25 cellular contexts compared by ENCODE assay signal in genomic region chr6:19603716-19604115, GRCh38.
"Had no signal": no experiment of that assay in that cellular context is flagged by ENCODE, and none has a peak within 500 bp of the region (broad histone marks: within the 10 kb centered on the region; RNA-seq: fewer than 3 reads in every experiment).

No MANE protein-coding gene starts in this region.

- ATAC-seq: activated CD4-positive, CD25-positive, alpha-beta regulatory T cell treated with anti-CD3 and anti-CD28 coated beads, Interleukin-2, amount 50 U/mL, for 24 hours; activated naive CD4-positive, alpha-beta T cell treated with anti-CD3 and anti-CD28 coated beads, Interleukin-2, amount 50 U/mL, for 72 hours; activated T-helper 17 cell treated with anti-CD3 and anti-CD28 coated beads, Interleukin-2, amount 50 U/mL, for 72 hours had no signal

- DNase-seq: activated CD4-positive, alpha-beta T cell treated with anti-CD3 and anti-CD28 coated beads, Interleukin-2, amount 50 U/mL, for 1 hour; activated CD8-positive, alpha-beta memory T cell treated with anti-CD3 and anti-CD28 coated beads, Interleukin-2, amount 50 U/mL, for 4 hours; activated T-cell treated with anti-CD3 and anti-CD28 coated beads, Interleukin-2, amount 50 U/mL, for 24 hours; brain microvascular endothelial cell; central memory CD4-positive, alpha-beta T cell; kidney glomerular epithelial cell; mesenchymal stem cell; naive B cell; occipital lobe; posterior cingulate gyrus; SK-N-SH; spleen; stimulated activated CD4-positive, alpha-beta T cell treated with anti-CD3 and anti-CD28 coated beads, Interleukin-4, amount 100 ng/mL, for 1 hour; stimulated activated naive CD4-positive, alpha-beta T cell; T-helper 2 cell; upper lobe of left lung had no signal

- H3K36me3 ChIP-seq: ascending aorta, brain microvascular endothelial cell, esophagus muscularis mucosa, spleen, thoracic aorta, upper lobe of left lung had no signal

- H3K4me1 ChIP-seq: ascending aorta, spleen, upper lobe of left lung had no signal

- H3K27ac ChIP-seq: ascending aorta, brain microvascular endothelial cell, coronary artery, esophagus muscularis mucosa, hepatocyte, spleen, thoracic aorta, upper lobe of left lung, VCaP had no signal

- H3K4me3 ChIP-seq: ascending aorta, coronary artery, esophagus muscularis mucosa, hepatocyte, spleen, thoracic aorta, upper lobe of left lung had no signal

- H3K9ac ChIP-seq: SK-N-SH had no signal

- H3K27me3 ChIP-seq: ascending aorta, brain microvascular endothelial cell, esophagus muscularis mucosa, hepatocyte, spleen, upper lobe of left lung had no signal

- H3K9me3 ChIP-seq: ascending aorta, esophagus muscularis mucosa, SK-N-SH, thoracic aorta, upper lobe of left lung had no signal
